In genomic region chr6:77487808-77488425, GRCh38 we compare ENCODE assay signal across 16 cellular contexts. TPM values are rescaled to one million over a fixed set of nuclear protein-coding genes. Genes with fewer than 3 reads are reported as not detected.
DNase-seq lines count a peak whose midpoint lies in the region; ATAC-seq, FAIRE-seq and TF ChIP-seq lines count a peak whose summit lies in the region.
"Had no signal": no experiment of that assay in that cellular context is flagged by ENCODE, and none has a peak within 500 bp of the region (broad histone marks: within the 10 kb centered on the region; RNA-seq: fewer than 3 reads in every experiment).

No MANE protein-coding gene starts in this region.

- no peak overlapping the region for H3K4me3 Mint-ChIP-seq in activated T-helper 2 cell treated with anti-CD3 and anti-CD28 coated beads, Interferon-gamma antibody, Interleukin-2, Interleukin-4, amounts not matched to agents 10 μg/mL and 5 μg/mL and 100 μg/mL, durations not matched to agents 14 hours and 24 hours and 36 hours (ENCODE audit: low read depth)

- H2BK120ac ChIP-seq in H1 (replicated peaks; ENCODE audit: low read depth, low read length) = no peak overlapping the region

- H3K4ac ChIP-seq in H1 (replicated peaks; ENCODE audit: insufficient read length, low read depth, low read length) = no peak overlapping the region

- in situ Hi-C loops in Panc1 (cut with HindIII; ENCODE audit: low pct_unique_long_range_greater_than_20kb, low sequenced_read_pairs) = no loop called here

- H3F3A ChIP-seq in SK-N-SH (replicated peaks; ENCODE audit: insufficient read depth) = peaks cover 6% of the 10 kb centered on the region

- H3K27ac ChIP-seq in SK-N-SH (ENCODE audit: low read depth in 2 of 2, low read length in 1 of 2) = no peak overlapping the region
- no peak overlapping the region for H3K27ac ChIP-seq in Panc1 (ENCODE audit: low read length)
- H3K27ac ChIP-seq in H1 (ENCODE audit: low read depth, low read length) = no peak overlapping the region
- H3K27ac ChIP-seq in stomach = peak overlapping the region in 3 of 5 donors; percentile 2 to 66 (median 36)
- H3K27ac ChIP-seq in lower lobe of right lung = no peak overlapping the region

- H3K27me3 ChIP-seq in SK-N-SH (ENCODE audit: insufficient read depth) (no peaks in the 10 kb centered on the region), Panc1 (ENCODE audit: control insufficient read depth, insufficient read depth, low read length) (no peaks in the 10 kb centered on the region), H1 (replicated peaks in 1 of 4; ENCODE audit: control insufficient read depth in 3 of 4, extremely low read depth in 1 of 4, insufficient read depth in 3 of 4, low read length in 3 of 4) (no peaks in the 10 kb centered on the region), stomach (no peaks in the 10 kb centered on the region), lower lobe of right lung (ENCODE audit: low read depth) (no peaks in the 10 kb centered on the region)
- H3K27me3 ChIP-seq: BE2C, MG63 had no signal

- no peak overlapping the region for H2BK12ac ChIP-seq in H1 (ENCODE audit: low read depth, low read length)

- no peak overlapping the region for H4K8ac ChIP-seq in H1 (ENCODE audit: extremely low read depth, insufficient read depth, low read length)

- no peak for TF ChIP-seq CTCF in SK-N-SH (IDR thresholded peaks at IDR 0.05)
- TF ChIP-seq CTCF in Panc1 (IDR thresholded peaks at IDR 0.05) = no peak
- no peak for TF ChIP-seq CTCF in H1 (IDR thresholded peaks at IDR 0.05; ENCODE audit: control extremely low read depth in 1 of 3, insufficient read depth in 1 of 3, low read depth in 1 of 3, low read length in 3 of 3)
- no peak for TF ChIP-seq CTCF in stomach (IDR thresholded peaks at IDR 0.05)
- TF ChIP-seq CTCF in lower lobe of right lung (IDR thresholded peaks at IDR 0.05) = no peak

- H3K27ac Mint-ChIP-seq in activated T-helper 2 cell treated with anti-CD3 and anti-CD28 coated beads, Interferon-gamma antibody, Interleukin-2, Interleukin-4, amounts not matched to agents 10 μg/mL and 5 μg/mL and 100 μg/mL, durations not matched to agents 14 hours and 24 hours and 36 hours = no peak overlapping the region

- no peaks in the 10 kb centered on the region for H3K27me3 Mint-ChIP-seq in activated T-helper 2 cell treated with anti-CD3 and anti-CD28 coated beads, Interferon-gamma antibody, Interleukin-2, Interleukin-4, amounts not matched to agents 10 μg/mL and 5 μg/mL and 100 μg/mL, durations not matched to agents 14 hours and 24 hours and 36 hours (ENCODE audit: low read depth)

- no peak overlapping the region for H2AK5ac ChIP-seq in H1 (ENCODE audit: low read depth, low read length)

- no TSS peak for BruUV-seq in Panc1 (replicated peaks; lab: Mats Ljungman, UMichigan)

- no peaks in the 10 kb centered on the region for H3K4me1 Mint-ChIP-seq in activated T-helper 2 cell treated with anti-CD3 and anti-CD28 coated beads, Interferon-gamma antibody, Interleukin-2, Interleukin-4, amounts not matched to agents 10 μg/mL and 5 μg/mL and 100 μg/mL, durations not matched to agents 14 hours and 24 hours and 36 hours (ENCODE audit: low read depth)

- no peaks in the 10 kb centered on the region for H3K79me2 ChIP-seq in SK-N-SH (ENCODE audit: insufficient read depth)
- no peaks in the 10 kb centered on the region for H3K79me2 ChIP-seq in H1 (ENCODE audit: control insufficient read depth in 1 of 2, insufficient read depth in 2 of 2, low read length in 2 of 2)

- no peak overlapping the region for H3K14ac ChIP-seq in H1 (ENCODE audit: insufficient read length)

- no peaks in the 10 kb centered on the region for H4K20me1 ChIP-seq in SK-N-SH (ENCODE audit: insufficient read depth)
- H4K20me1 ChIP-seq in H1 (replicated peaks in 1 of 2; ENCODE audit: control insufficient read depth in 1 of 2, insufficient read depth in 2 of 2, low read length in 2 of 2) = no peaks in the 10 kb centered on the region

- no peaks in the 10 kb centered on the region for H3K4me1 ChIP-seq in SK-N-SH (ENCODE audit: control insufficient read depth in 1 of 2, insufficient read depth in 2 of 2, low read depth in 1 of 2, low read length in 1 of 2)
- no peaks in the 10 kb centered on the region; the same call in 1 of the 2 replicates for H3K4me1 ChIP-seq in Panc1 (ENCODE audit: control insufficient read depth, insufficient read depth, low read length)
- no peaks in the 10 kb centered on the region; a peak in 1 of 7 replicates for H3K4me1 ChIP-seq in H1 (replicated peaks in 1 of 4; ENCODE audit: control insufficient read depth in 3 of 4, insufficient read depth in 4 of 4, low read length in 3 of 4)
- peaks cover 0 to 16% (median 2%) of the 10 kb centered on the region in 4 donors for H3K4me1 ChIP-seq in stomach
- no peaks in the 10 kb centered on the region for H3K4me1 ChIP-seq in lower lobe of right lung
- H3K4me1 ChIP-seq: BE2C had no signal

- H2AFZ ChIP-seq in SK-N-SH (ENCODE audit: low read depth) = peak overlapping the region; percentile 29; the same call in 1 of the 2 replicates
- no peak overlapping the region for H2AFZ ChIP-seq in H1 (ENCODE audit: low read length)

- no peaks in the 10 kb centered on the region for H3K36me3 Mint-ChIP-seq in activated T-helper 2 cell treated with anti-CD3 and anti-CD28 coated beads, Interferon-gamma antibody, Interleukin-2, Interleukin-4, amounts not matched to agents 10 μg/mL and 5 μg/mL and 100 μg/mL, durations not matched to agents 14 hours and 24 hours and 36 hours (ENCODE audit: low read depth)

- no peak for TF ChIP-seq POLR2A in H1 (IDR thresholded peaks at IDR 0.05; ENCODE audit: control extremely low read depth in 1 of 2, low read depth in 2 of 2, low read length in 2 of 2)
- no peak for TF ChIP-seq POLR2A in stomach (IDR thresholded peaks at IDR 0.05)

- no peak overlapping the region for H2BK5ac ChIP-seq in H1 (ENCODE audit: low read depth, low read length)

- H3K9me3 Mint-ChIP-seq in activated T-helper 2 cell treated with anti-CD3 and anti-CD28 coated beads, Interferon-gamma antibody, Interleukin-2, Interleukin-4, amounts not matched to agents 10 μg/mL and 5 μg/mL and 100 μg/mL, durations not matched to agents 14 hours and 24 hours and 36 hours = no peaks in the 10 kb centered on the region

- H3K79me1 ChIP-seq in H1 (ENCODE audit: low read depth, low read length) = no peaks in the 10 kb centered on the region

- TF ChIP-seq RAD21 in SK-N-SH (IDR thresholded peaks at IDR 0.05; ENCODE audit: low read length) = no peak
- TF ChIP-seq RAD21 in H1 (IDR thresholded peaks at IDR 0.05 in 1 of 2, conservative IDR thresholded peaks at IDR 0.05 in 1 of 2; ENCODE audit: low read depth in 2 of 2, low read length in 2 of 2) = no peak

- H3K4me3 ChIP-seq in SK-N-SH (ENCODE audit: low read depth in 2 of 2, low read length in 1 of 2) = no peak overlapping the region
- no peak overlapping the region for H3K4me3 ChIP-seq in Panc1 (ENCODE audit: low read depth in 2 of 2, low read length in 2 of 2)
- H3K4me3 ChIP-seq in H1 (ENCODE audit: extremely low read depth in 1 of 4, insufficient read depth in 2 of 4, low read depth in 3 of 4, low read length in 4 of 4) = no peak overlapping the region
- H3K4me3 ChIP-seq in stomach = no peak overlapping the region
- H3K4me3 ChIP-seq in lower lobe of right lung = no peak overlapping the region
- H3K4me3 ChIP-seq: MG63 had no signal

- DNase-seq in SK-N-SH (no peak), Panc1 (ENCODE audit: low read depth, low spot score) (no peak), H1 (ENCODE audit: low read depth in 1 of 2, low spot score in 2 of 2) (no peak), stomach (no peak), lower lobe of right lung (no peak)
- no peak for DNase-seq in activated T-helper 2 cell treated with anti-CD3 and anti-CD28 coated beads, Interferon-gamma antibody, Interleukin-2, Interleukin-4, amounts not matched to agents 10 μg/mL and 5 μg/mL and 100 μg/mL, durations not matched to agents 14 hours and 24 hours and 36 hours (ENCODE audit: low spot score)
- DNase-seq: BE2C, MG63, NCI-H1105, NCI-H146, NCI-H2029, NCI-H2227 treated with DMSO at 0.1 percent for 48 hours, NCI-H510A had no signal

- TF ChIP-seq EP300 in SK-N-SH (IDR thresholded peaks at IDR 0.05; ENCODE audit: borderline replicate concordance in 1 of 2, low read depth in 1 of 2, low read length in 1 of 2) = no peak
- no peak for TF ChIP-seq EP300 in H1 (IDR thresholded peaks at IDR 0.05; ENCODE audit: borderline replicate concordance in 1 of 2, low read depth in 2 of 2, low read length in 2 of 2)
- TF ChIP-seq EP300 in stomach (IDR thresholded peaks at IDR 0.05) = no peak

- no peak overlapping the region for H4K5ac ChIP-seq in H1 (ENCODE audit: insufficient read length, low read depth, low read length)

- no peaks in the 10 kb centered on the region for H3K9me2 ChIP-seq in SK-N-SH

- no peak overlapping the region for H3K56ac ChIP-seq in H1 (replicated peaks; ENCODE audit: insufficient read length, low read depth, low read length)

- 0% methylated on average over 1 of the region's 1 CpG for WGBS in SK-N-SH (ENCODE audit: low lambda C conversion rate)
- WGBS in H1 (ENCODE audit: extremely low coverage in 1 of 2, insufficient coverage in 1 of 2, insufficient read length in 1 of 2, insufficient replicate concordance in 2 of 2, low coverage in 1 of 2, low lambda C conversion rate in 2 of 2, missing lambda C conversion rate in 1 of 2), 2 experiments = 88% methylated on average over 1 of the region's 1 CpG; no CpG with 5 or more reads in 1 of the 2 experiments
- 31 to 54% (median 36%) methylated on average over 1 of the region's 1 CpG for whole genome bisulfite sequencing in stomach, 5 donors

- no peak for ATAC-seq in SK-N-SH treated with all-trans-retinoic acid at 6 μM for 48 hours
- ATAC-seq in Panc1 = peak; percentile 58
- ATAC-seq in activated CD4-positive, CD25-positive, alpha-beta regulatory T cell treated with anti-CD3 and anti-CD28 coated beads, Interleukin-2, amount 50 U/mL, for 24 hours = no peak
- no peak for ATAC-seq in lower lobe of right lung

- H3K4me2 ChIP-seq in SK-N-SH (no peak overlapping the region), H1 (ENCODE audit: insufficient read depth in 1 of 2, low read depth in 2 of 2, low read length in 2 of 2) (no peak overlapping the region)

- CTCF ChIA-PET in SK-N-SH (lab: Yijun Ruan, JAX) = no interaction called here
- CTCF ChIA-PET in Panc1 (lab: Charles Lee) = no interaction called here
- CTCF ChIA-PET in H1 (lab: Charles Lee; ENCODE audit: partially characterized antibody) = interaction anchor here (0.5 to 1.0 kb wide), 3 partner anchors 21 to 1421 kb away, joined by 3 to 5 read pairs (median 3); no protein-coding TSS in a partner anchor

- no peak overlapping the region for H3K9ac ChIP-seq in SK-N-SH
- H3K9ac ChIP-seq in H1 (replicated peaks in 1 of 4; ENCODE audit: extremely low read depth in 1 of 4, low read depth in 3 of 4, low read length in 3 of 4) = no peak overlapping the region

- POLR2A ChIA-PET in SK-N-SH (lab: Yijun Ruan, JAX) = no interaction called here
- POLR2A ChIA-PET in Panc1 (lab: Charles Lee) = no interaction called here
- POLR2A ChIA-PET in H1 (lab: Charles Lee; ENCODE audit: partially characterized antibody) = no interaction called here

- H3K23me2 ChIP-seq in H1 (ENCODE audit: low read depth, low read length) = no peaks in the 10 kb centered on the region

- H2BK20ac ChIP-seq in H1 (ENCODE audit: low read length) = no peak overlapping the region

- intact Hi-C loops in Panc1 (cut with micrococcal nuclease; ENCODE audit: unreplicated experiment) (no loop called here), stomach (cut with DNase I; ENCODE audit: low total_unique reads) (no loop called here), lower lobe of right lung (cut with DNase I) (no loop called here)
- intact Hi-C loops in activated T-helper 2 cell treated with anti-CD3 and anti-CD28 coated beads, Interferon-gamma antibody, Interleukin-2, Interleukin-4, amounts not matched to agents 10 μg/mL and 5 μg/mL and 100 μg/mL, durations not matched to agents 14 hours and 24 hours and 36 hours (cut with micrococcal nuclease) = no loop called here

- H3K23ac ChIP-seq in H1 (ENCODE audit: insufficient read length) = no peak overlapping the region

- no peak for FAIRE-seq in H1 (lab: Jason Lieb, UNC)

- H4K91ac ChIP-seq in H1 (replicated peaks; ENCODE audit: insufficient read length, low read length) = no peak overlapping the region

- H3K36me3 ChIP-seq in SK-N-SH (replicated peaks in 1 of 2; ENCODE audit: control insufficient read depth in 1 of 2, insufficient read depth in 2 of 2, low read length in 1 of 2) (no peaks in the 10 kb centered on the region), Panc1 (ENCODE audit: control insufficient read depth, insufficient read depth, low read length) (no peaks in the 10 kb centered on the region), H1 (ENCODE audit: control insufficient read depth in 2 of 4, insufficient read depth in 4 of 4, low read length in 3 of 4) (no peaks in the 10 kb centered on the region), stomach (no peaks in the 10 kb centered on the region), lower lobe of right lung (no peaks in the 10 kb centered on the region)
- H3K36me3 ChIP-seq: BE2C, MG63 had no signal

- H2BK15ac ChIP-seq in H1 (ENCODE audit: low read length) = no peak overlapping the region

- no peaks in the 10 kb centered on the region for H3K9me3 ChIP-seq in SK-N-SH
- H3K9me3 ChIP-seq in Panc1 (ENCODE audit: control insufficient read depth, insufficient read depth, low read depth, low read length) = no peaks in the 10 kb centered on the region
- no peaks in the 10 kb centered on the region for H3K9me3 ChIP-seq in H1 (ENCODE audit: insufficient read depth in 2 of 2, low read depth in 1 of 2, low read length in 1 of 2)
- no peaks in the 10 kb centered on the region for H3K9me3 ChIP-seq in stomach
- no peaks in the 10 kb centered on the region for H3K9me3 ChIP-seq in lower lobe of right lung
- H3K9me3 ChIP-seq: BE2C, MG63 had no signal

- H3K18ac ChIP-seq in H1 (ENCODE audit: extremely low read depth, low read length) = no peak overlapping the region

RNA-seq across cellular contexts. Expression of gene HTR1B, which starts 24.6 kb away (rescaled TPM):
- polyA plus RNA-seq in SK-N-SH (2012; rRNA removed) = 0.63 and 0.76 TPM in 2 replicates
- polyA plus RNA-seq in SK-N-SH (2012; cell fraction: cytosol; rRNA removed) = 0.35 and 0.47 TPM in 2 replicates
- polyA plus RNA-seq in SK-N-SH (2012; cell fraction: nucleus; rRNA removed) = 0.69 and 0.82 TPM in 2 replicates
- 14.0 TPM for total RNA-seq in Panc1 (2021; ENCODE audit: unreplicated experiment)
- polyA plus RNA-seq in Panc1 (2012; ENCODE audit: insufficient read length) = 12.3 TPM
- total RNA-seq in H1 (2021; fragmentation: NEBNext Ultra II Directional; extraction: Animal tissue kit (Norgen Biotek cat#: 25700)) = 1.1 and 1.6 TPM in 2 replicates
- 1.4 and 1.7 TPM in 2 replicates for polyA plus RNA-seq in H1 (2011; rRNA removed)
- polyA plus RNA-seq in H1 (2011; cell fraction: cytosol; rRNA removed) = 0.70 TPM
- 2.3 TPM for polyA plus RNA-seq in H1 (2011; cell fraction: nucleus; rRNA removed)
- 1.3 to 1.9 TPM (median 1.7 TPM) in 4 replicates for polyA plus RNA-seq in H1 (2012, experiment 1 of 2)
- 0.52 TPM for polyA plus RNA-seq in H1 (2012, experiment 2 of 2)
- 2.0 TPM for polyA plus RNA-seq in H1 (2013, experiment 1 of 2)
- 1.9 TPM for polyA plus RNA-seq in H1 (2013, experiment 2 of 2)
- polyA minus RNA-seq in H1 (2011; rRNA and poly(A)+ RNA removed) = 1.9 and 2.0 TPM in 2 replicates
- not detected for polyA minus RNA-seq in H1 (2011; cell fraction: cytosol; rRNA and poly(A)+ RNA removed)
- 1.9 TPM for polyA minus RNA-seq in H1 (2011; cell fraction: nucleus; rRNA and poly(A)+ RNA removed)
- total RNA-seq in stomach = 1 to 10 TPM in 3 of 5 donors, not detected in 2; 2.3 to 3.5 (median 3.3) TPM
- under 1 TPM in 2 of 3 donors, not detected in 1; 0.10 to 0.31 TPM for polyA plus RNA-seq in stomach
- total RNA-seq in activated T-helper 2 cell treated with anti-CD3 and anti-CD28 coated beads, Interferon-gamma antibody, Interleukin-2, Interleukin-4, amounts not matched to agents 10 μg/mL and 5 μg/mL and 100 μg/mL, durations not matched to agents 14 hours and 24 hours and 36 hours = not detected in 2 replicates
- total RNA-seq in lower lobe of right lung = 0.18 TPM
- total RNA-seq: H4 had no signal

Comparison
In these comparisons a context has a peak if more than half of its experiments do, and no peak if none do; other contexts are left out.
1. H3K27ac ChIP-seq: peak in stomach (3 of 5); none in SK-N-SH (0 of 2), Panc1 (single experiment), H1 (single experiment) and lower lobe of right lung (single experiment).
2. Of the 17 proteins assayed by ChIP-seq in both H1 and SK-N-SH: peak only in H1: YY1; only in SK-N-SH: none; in both: none; in neither: 16.